In genomic region chr12:28240853-28241252, GRCh38 we compare ENCODE assay signal across 8 cellular contexts.
"Had no signal": no experiment of that assay in that cellular context is flagged by ENCODE, and none has a peak within 500 bp of the region (broad histone marks: within the 10 kb centered on the region; RNA-seq: fewer than 3 reads in every experiment).

No MANE protein-coding gene starts in this region.

- H3K9me3 Mint-ChIP-seq: IgD-negative memory B cell had no signal

- H3K27ac ChIP-seq: HL-60, KMS-11 had no signal

- ATAC-seq: HepG2 had no signal

- DNase-seq: IMR-90, KBM-7, KG1 had no signal

- H3K27me3 Mint-ChIP-seq: IgD-negative memory B cell had no signal

- H3K4me2 ChIP-seq: KMS-11 had no signal

- H3K27ac Mint-ChIP-seq: IgD-negative memory B cell had no signal

- FAIRE-seq: HepG2, HTR-8/SVneo had no signal

- H3K4me3 Mint-ChIP-seq: IgD-negative memory B cell had no signal

- H3K9ac ChIP-seq: KMS-11 had no signal
